ENCODE assay signal across 7 cellular contexts in genomic region chr15:99790751-99791150, GRCh38. TPM values are rescaled to one million over a fixed set of nuclear protein-coding genes. Genes with fewer than 3 reads are reported as not detected.
DNase-seq lines count a peak whose midpoint lies in the region; ATAC-seq and TF ChIP-seq lines count a peak whose summit lies in the region.
"Not testable (repeated sequence)": the region's sequence is repeated elsewhere in the genome, so short reads cannot be mapped to it uniquely, and the experiment has no call there.

No MANE protein-coding gene starts in this region.

- not testable (repeated sequence) for H3K9me3 ChIP-seq in Caco-2; hepatocyte (ENCODE audit: low read depth)

- not testable (repeated sequence) for H3K27ac Mint-ChIP-seq in Caco-2 (ENCODE audit: unreplicated experiment); GM23338

- not testable (repeated sequence) for H2AFZ ChIP-seq in GM23338, hepatocyte

- not testable (repeated sequence) for H3K4me3 ChIP-seq in Caco-2 (ENCODE audit: low read depth, low read length); GM23338; hepatocyte

- H3K27me3 Mint-ChIP-seq in Caco-2 (ENCODE audit: insufficient read depth, unreplicated experiment); GM23338 (ENCODE audit: insufficient read depth, low read depth, poor library complexity): not testable (repeated sequence)

- not testable (repeated sequence) for H3K36me3 ChIP-seq in Caco-2 (ENCODE audit: control insufficient read depth, insufficient read depth, low read length); GM23338 (ENCODE audit: insufficient read depth); hepatocyte (replicated peaks; ENCODE audit: insufficient read depth, low read depth)

- not testable (repeated sequence) for H3K27me3 ChIP-seq in Caco-2 (replicated peaks; ENCODE audit: control insufficient read depth, insufficient read depth, low read length); GM23338 (ENCODE audit: insufficient read depth); hepatocyte

- not testable (repeated sequence) for H3K9me2 ChIP-seq in GM23338 (ENCODE audit: insufficient read depth); hepatocyte (replicated peaks; ENCODE audit: insufficient read depth)

- not testable (repeated sequence) for H4K20me1 ChIP-seq in GM23338 (replicated peaks; ENCODE audit: insufficient read depth); hepatocyte (ENCODE audit: insufficient read depth, poor library complexity, severe bottlenecking)

- POLR2A ChIA-PET in Caco-2 (lab: Charles Lee) = not testable (repeated sequence)

- BruUV-seq in Caco-2 (replicated peaks; lab: Mats Ljungman, UMichigan) = not testable (repeated sequence)

- not testable (repeated sequence) for TF ChIP-seq CTCF in Caco-2 (IDR thresholded peaks at IDR 0.05; ENCODE audit: insufficient read depth in 1 of 2, low read depth in 1 of 2, low read length in 1 of 2, severe bottlenecking in 1 of 2, unreplicated experiment in 1 of 2); GM23338 (conservative IDR thresholded peaks at IDR 0.05; ENCODE audit: low read depth in 2 of 2); hepatocyte (IDR thresholded peaks at IDR 0.05; ENCODE audit: poor library complexity)

- not testable (repeated sequence) for H3K4me1 ChIP-seq in Caco-2; GM23338 (ENCODE audit: insufficient read depth); hepatocyte (ENCODE audit: insufficient read depth)

- not testable (repeated sequence) for ATAC-seq in GM23338

- H3K36me3 Mint-ChIP-seq in Caco-2 (ENCODE audit: insufficient read depth, unreplicated experiment); GM23338 (ENCODE audit: low read depth): not testable (repeated sequence)

- not testable (repeated sequence) for H3F3A ChIP-seq in GM23338 (replicated peaks; ENCODE audit: low read depth)

- not testable (repeated sequence) for H3K4me2 ChIP-seq in GM23338, hepatocyte

- in situ Hi-C loops in SK-MEL-5 (cut with HindIII; ENCODE audit: low pct_unique_long_range_greater_than_20kb, low sequenced_read_pairs) = not testable (repeated sequence)

- not testable (repeated sequence) for H3K4me1 Mint-ChIP-seq in Caco-2 (ENCODE audit: low read depth, unreplicated experiment); GM23338

- not testable (repeated sequence) for H3K27ac ChIP-seq in GM23338 (ENCODE audit: low read depth); hepatocyte

- not testable (repeated sequence) for H3K4me3 Mint-ChIP-seq in Caco-2 (ENCODE audit: unreplicated experiment); GM23338

- H3K79me2 ChIP-seq in GM23338 (replicated peaks; ENCODE audit: insufficient read depth); hepatocyte: not testable (repeated sequence)

- CTCF ChIA-PET in Caco-2 (lab: Charles Lee) = not testable (repeated sequence)

- intact Hi-C loops in Caco-2 (cut with micrococcal nuclease; ENCODE audit: unreplicated experiment) = not testable (repeated sequence)

- H3K9me3 Mint-ChIP-seq in Caco-2 (ENCODE audit: unreplicated experiment); GM23338: not testable (repeated sequence)

- 97% methylated on average over 7 of the region's 7 CpGs for WGBS in hepatocyte (ENCODE audit: low lambda C conversion rate, missing lambda C conversion rate)

- DNase-seq in Caco-2 (peak; percentile 11 to 44), GM23338 (ENCODE audit: low spot score) (peak; percentile 64), M059J (ENCODE audit: low read depth) (peak; percentile 22), NCI-H69 (lab: John Stamatoyannopoulos, UW) (peak; percentile 74), SK-MEL-5 (ENCODE audit: low read depth, low spot score) (peak; percentile 68), amniotic epithelial cell (ENCODE audit: low read depth) (peak; percentile 4), hepatocyte (ENCODE audit: low spot score) (peak; percentile 6)

RNA-seq across cellular contexts. Expression of gene LYSMD4, which starts 57.5 kb away (rescaled TPM):
- total RNA-seq in Caco-2 (2022) (14.4 and 15.9 TPM in 2 replicates), hepatocyte (7.7 and 12.8 TPM in 2 replicates)
- total RNA-seq in GM23338 (2014; rRNA removed; shearing (Covaris generic)) = 20.9 and 23.8 TPM in 2 replicates
- polyA plus RNA-seq in GM23338 (2016; fragmentation: Nextera tagmentation; extraction: Ambion mirVana) (7.5 and 9.8 TPM in 2 replicates), hepatocyte (9.0 and 15.4 TPM in 2 replicates)
- 1.3 and 3.5 TPM in 2 replicates for total RNA-seq in M059J (2014; rRNA removed; shearing (Covaris generic))
- 5.7 and 7.6 TPM in 2 replicates for total RNA-seq in SK-MEL-5 (2014; rRNA removed; shearing (Covaris generic))
- polyA plus RNA-seq in SK-MEL-5 (2015; cell fraction: cytosol; rRNA removed) = 4.1 and 6.3 TPM in 2 replicates
- polyA plus RNA-seq in SK-MEL-5 (2015; cell fraction: nucleus; rRNA removed) = 31.7 and 38.8 TPM in 2 replicates

Comparison
In these comparisons a context has a peak if more than half of its experiments do, and no peak if none do; other contexts are left out.
1. DNase-seq: peak in every context shown above with its lines; median percentile 74 in NCI-H69; 68 in SK-MEL-5; 64 in GM23338; 28 in Caco-2; 22 in M059J; 6 in hepatocyte; 4 in amniotic epithelial cell.